In the genomic region with DNA sequence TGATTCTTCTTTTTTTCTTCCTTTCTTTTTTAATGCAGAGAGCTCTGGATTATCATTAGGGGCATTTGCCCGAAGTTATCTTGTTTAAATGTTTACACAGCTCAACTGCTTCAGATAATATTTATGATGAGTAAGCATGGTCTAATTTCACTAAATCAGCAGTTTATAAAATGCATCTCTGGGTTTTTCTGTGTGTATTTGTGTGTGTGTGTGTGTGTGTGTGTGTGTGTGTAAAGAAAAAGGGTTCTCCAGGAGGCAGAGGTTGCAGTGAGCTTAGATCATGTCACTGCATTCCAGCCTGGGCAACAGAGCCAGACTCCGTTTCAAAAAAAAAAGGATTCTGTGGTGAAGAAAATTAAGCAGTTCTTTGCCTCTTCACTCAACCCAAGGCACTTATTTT, we compare ENCODE assay signal across 1 cellular context.
TF ChIP-seq lines count a peak whose summit lies in the region.

No MANE protein-coding gene starts in this region.

TF ChIP-seq in K562, 482 proteins besides CTCF, POLR2A, EP300 and RAD21 (continued from another document and continues in another):
- TF ChIP-seq, protein P1, sequence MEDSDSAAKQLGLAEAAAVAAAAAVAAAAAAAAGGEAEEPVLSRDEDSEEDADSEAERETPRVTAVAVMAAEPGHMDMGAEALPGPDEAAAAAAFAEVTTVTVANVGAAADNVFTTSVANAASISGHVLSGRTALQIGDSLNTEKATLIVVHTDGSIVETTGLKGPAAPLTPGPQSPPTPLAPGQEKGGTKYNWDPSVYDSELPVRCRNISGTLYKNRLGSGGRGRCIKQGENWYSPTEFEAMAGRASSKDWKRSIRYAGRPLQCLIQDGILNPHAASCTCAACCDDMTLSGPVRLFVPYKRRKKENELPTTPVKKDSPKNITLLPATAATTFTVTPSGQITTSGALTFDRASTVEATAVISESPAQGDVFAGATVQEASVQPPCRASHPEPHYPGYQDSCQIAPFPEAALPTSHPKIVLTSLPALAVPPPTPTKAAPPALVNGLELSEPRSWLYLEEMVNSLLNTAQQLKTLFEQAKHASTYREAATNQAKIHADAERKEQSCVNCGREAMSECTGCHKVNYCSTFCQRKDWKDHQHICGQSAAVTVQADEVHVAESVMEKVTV (CRISPR knock-in tag; IDR thresholded peaks at IDR 0.05), result no peak
- TF ChIP-seq, protein P2, sequence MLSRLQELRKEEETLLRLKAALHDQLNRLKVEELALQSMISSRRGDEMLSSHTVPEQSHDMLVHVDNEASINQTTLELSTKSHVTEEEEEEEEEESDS (CRISPR knock-in tag; IDR thresholded peaks at IDR 0.05), result no peak
- TF ChIP-seq MAFF (IDR thresholded peaks at IDR 0.05; ENCODE audit: low read length) (peak; percentile 94), TRIM24 (IDR thresholded peaks at IDR 0.05) (no peak; a peak in 1 of 4 replicates), FOSL1 (tag; conservative IDR thresholded peaks at IDR 0.05) (no peak), ZNF121 (CRISPR knock-in tag; conservative IDR thresholded peaks at IDR 0.05) (no peak), NFXL1 (CRISPR knock-in tag; IDR thresholded peaks at IDR 0.05) (no peak), EHMT2 (IDR thresholded peaks at IDR 0.05) (no peak), SMAD3 (CRISPR knock-in tag; conservative IDR thresholded peaks at IDR 0.05) (no peak), CREM (IDR thresholded peaks at IDR 0.05; ENCODE audit: low read depth) (no peak), ZNF584 (CRISPR knock-in tag; IDR thresholded peaks at IDR 0.05; ENCODE audit: low read depth) (no peak), THRAP3 (IDR thresholded peaks at IDR 0.05; ENCODE audit: borderline replicate concordance) (no peak), RBM39 (optimal IDR thresholded peaks at IDR 0.05; ENCODE audit: low read depth, low read length) (no peak), SREBF1 (IDR thresholded peaks at IDR 0.05; ENCODE audit: borderline replicate concordance, low read depth, low read length) (no peak), PML (IDR thresholded peaks at IDR 0.05; ENCODE audit: low read length) (no peak), PTBP1 (IDR thresholded peaks at IDR 0.05; ENCODE audit: low read depth, low read length) (no peak), POLR3G (IDR thresholded peaks at IDR 0.05; ENCODE audit: extremely low read depth, insufficient read length, insufficient replicate concordance) (no peak), ZNF174 (CRISPR knock-in tag; IDR thresholded peaks at IDR 0.05) (no peak), NR2C1 (IDR thresholded peaks at IDR 0.05) (no peak), NR2C1 (tag; IDR thresholded peaks at IDR 0.05) (no peak), ETV1 (tag; conservative IDR thresholded peaks at IDR 0.05; ENCODE audit: low read depth) (no peak), TAL1 (IDR thresholded peaks at IDR 0.05) (peak; percentile 47; the same call in 1 of the 2 replicates), NFIX (CRISPR knock-in tag; IDR thresholded peaks at IDR 0.05; ENCODE audit: low read depth) (no peak), NONO (IDR thresholded peaks at IDR 0.05; ENCODE audit: low read depth in 2 of 2, low read length in 1 of 2) (no peak)
- TF ChIP-seq, protein P3, sequence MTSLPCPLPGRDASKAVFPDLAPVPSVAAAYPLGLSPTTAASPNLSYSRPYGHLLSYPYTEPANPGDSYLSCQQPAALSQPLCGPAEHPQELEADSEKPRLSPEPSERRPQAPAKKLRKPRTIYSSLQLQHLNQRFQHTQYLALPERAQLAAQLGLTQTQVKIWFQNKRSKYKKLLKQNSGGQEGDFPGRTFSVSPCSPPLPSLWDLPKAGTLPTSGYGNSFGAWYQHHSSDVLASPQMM (CRISPR knock-in tag; IDR thresholded peaks at IDR 0.05), result no peak
- TF ChIP-seq, protein P4, sequence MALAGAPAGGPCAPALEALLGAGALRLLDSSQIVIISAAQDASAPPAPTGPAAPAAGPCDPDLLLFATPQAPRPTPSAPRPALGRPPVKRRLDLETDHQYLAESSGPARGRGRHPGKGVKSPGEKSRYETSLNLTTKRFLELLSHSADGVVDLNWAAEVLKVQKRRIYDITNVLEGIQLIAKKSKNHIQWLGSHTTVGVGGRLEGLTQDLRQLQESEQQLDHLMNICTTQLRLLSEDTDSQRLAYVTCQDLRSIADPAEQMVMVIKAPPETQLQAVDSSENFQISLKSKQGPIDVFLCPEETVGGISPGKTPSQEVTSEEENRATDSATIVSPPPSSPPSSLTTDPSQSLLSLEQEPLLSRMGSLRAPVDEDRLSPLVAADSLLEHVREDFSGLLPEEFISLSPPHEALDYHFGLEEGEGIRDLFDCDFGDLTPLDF (CRISPR knock-in tag; IDR thresholded peaks at IDR 0.05), result no peak
- TF ChIP-seq, protein P5, sequence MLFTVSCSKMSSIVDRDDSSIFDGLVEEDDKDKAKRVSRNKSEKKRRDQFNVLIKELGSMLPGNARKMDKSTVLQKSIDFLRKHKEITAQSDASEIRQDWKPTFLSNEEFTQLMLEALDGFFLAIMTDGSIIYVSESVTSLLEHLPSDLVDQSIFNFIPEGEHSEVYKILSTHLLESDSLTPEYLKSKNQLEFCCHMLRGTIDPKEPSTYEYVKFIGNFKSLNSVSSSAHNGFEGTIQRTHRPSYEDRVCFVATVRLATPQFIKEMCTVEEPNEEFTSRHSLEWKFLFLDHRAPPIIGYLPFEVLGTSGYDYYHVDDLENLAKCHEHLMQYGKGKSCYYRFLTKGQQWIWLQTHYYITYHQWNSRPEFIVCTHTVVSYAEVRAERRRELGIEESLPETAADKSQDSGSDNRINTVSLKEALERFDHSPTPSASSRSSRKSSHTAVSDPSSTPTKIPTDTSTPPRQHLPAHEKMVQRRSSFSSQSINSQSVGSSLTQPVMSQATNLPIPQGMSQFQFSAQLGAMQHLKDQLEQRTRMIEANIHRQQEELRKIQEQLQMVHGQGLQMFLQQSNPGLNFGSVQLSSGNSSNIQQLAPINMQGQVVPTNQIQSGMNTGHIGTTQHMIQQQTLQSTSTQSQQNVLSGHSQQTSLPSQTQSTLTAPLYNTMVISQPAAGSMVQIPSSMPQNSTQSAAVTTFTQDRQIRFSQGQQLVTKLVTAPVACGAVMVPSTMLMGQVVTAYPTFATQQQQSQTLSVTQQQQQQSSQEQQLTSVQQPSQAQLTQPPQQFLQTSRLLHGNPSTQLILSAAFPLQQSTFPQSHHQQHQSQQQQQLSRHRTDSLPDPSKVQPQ (CRISPR knock-in tag; IDR thresholded peaks at IDR 0.05; ENCODE audit: borderline replicate concordance), result no peak
- TF ChIP-seq, protein P6, sequence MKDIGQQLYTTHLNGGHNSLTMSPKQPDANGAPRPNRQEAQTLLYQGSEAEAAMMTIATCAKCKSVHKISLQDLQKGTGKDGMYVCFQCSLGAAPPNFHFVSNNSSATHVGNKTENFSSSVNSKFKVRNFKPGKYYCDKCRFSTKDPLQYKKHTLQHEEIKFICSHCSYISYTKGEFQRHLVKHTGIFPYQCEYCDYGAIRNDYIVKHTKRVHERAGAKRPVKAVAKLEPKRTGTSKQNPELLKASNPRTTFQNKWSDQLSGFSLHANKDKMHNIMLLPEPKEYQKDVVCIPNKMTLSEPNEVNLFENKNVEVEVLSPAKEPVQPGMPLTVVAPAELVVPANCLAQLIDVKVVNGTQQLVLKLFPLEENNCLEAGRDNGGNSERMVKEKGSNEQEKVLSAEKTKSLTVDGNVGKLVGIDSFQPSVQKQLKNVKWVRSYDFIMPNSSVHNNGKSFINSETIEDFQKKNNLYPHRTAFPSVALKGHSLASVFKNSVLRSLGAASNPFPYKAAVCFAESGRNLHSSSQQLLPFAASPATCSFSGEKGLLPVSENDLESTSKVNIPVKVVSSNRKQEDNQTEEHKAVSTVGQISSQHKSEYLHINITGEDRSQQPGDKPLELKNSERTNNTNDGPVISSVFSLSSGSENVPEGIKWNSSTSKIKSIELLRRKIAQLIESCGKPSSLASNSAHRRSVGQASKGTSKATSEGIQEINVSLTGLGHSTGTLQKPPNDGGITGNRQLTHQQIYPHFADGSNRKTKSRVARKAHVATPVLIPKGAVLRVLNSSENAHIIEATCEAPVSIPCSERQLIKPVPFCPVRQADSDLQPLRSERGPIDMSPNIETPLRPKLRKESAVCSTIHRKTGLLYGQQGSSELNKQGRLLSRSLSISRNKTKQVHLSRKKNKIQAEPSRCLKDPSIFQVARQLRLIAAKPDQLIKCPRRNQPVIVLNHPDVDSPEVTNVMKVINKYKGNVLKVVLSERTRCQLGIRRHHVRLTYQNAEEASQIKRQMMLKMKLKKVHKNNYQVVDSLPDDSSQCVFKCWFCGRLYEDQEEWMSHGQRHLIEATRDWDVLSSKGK (CRISPR knock-in tag; IDR thresholded peaks at IDR 0.05), result no peak
- TF ChIP-seq, protein P7, sequence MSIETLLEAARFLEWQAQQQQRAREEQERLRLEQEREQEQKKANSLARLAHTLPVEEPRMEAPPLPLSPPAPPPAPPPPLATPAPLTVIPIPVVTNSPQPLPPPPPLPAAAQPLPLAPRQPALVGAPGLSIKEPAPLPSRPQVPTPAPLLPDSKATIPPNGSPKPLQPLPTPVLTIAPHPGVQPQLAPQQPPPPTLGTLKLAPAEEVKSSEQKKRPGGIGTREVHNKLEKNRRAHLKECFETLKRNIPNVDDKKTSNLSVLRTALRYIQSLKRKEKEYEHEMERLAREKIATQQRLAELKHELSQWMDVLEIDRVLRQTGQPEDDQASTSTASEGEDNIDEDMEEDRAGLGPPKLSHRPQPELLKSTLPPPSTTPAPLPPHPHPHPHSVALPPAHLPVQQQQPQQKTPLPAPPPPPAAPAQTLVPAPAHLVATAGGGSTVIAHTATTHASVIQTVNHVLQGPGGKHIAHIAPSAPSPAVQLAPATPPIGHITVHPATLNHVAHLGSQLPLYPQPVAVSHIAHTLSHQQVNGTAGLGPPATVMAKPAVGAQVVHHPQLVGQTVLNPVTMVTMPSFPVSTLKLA (conservative IDR thresholded peaks at IDR 0.05), result no peak
- TF ChIP-seq, protein P8, sequence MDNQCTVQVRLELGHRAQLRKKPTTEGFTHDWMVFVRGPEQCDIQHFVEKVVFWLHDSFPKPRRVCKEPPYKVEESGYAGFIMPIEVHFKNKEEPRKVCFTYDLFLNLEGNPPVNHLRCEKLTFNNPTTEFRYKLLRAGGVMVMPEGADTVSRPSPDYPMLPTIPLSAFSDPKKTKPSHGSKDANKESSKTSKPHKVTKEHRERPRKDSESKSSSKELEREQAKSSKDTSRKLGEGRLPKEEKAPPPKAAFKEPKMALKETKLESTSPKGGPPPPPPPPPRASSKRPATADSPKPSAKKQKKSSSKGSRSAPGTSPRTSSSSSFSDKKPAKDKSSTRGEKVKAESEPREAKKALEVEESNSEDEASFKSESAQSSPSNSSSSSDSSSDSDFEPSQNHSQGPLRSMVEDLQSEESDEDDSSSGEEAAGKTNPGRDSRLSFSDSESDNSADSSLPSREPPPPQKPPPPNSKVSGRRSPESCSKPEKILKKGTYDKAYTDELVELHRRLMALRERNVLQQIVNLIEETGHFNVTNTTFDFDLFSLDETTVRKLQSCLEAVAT (IDR thresholded peaks at IDR 0.05), result no peak
- TF ChIP-seq, protein P9, sequence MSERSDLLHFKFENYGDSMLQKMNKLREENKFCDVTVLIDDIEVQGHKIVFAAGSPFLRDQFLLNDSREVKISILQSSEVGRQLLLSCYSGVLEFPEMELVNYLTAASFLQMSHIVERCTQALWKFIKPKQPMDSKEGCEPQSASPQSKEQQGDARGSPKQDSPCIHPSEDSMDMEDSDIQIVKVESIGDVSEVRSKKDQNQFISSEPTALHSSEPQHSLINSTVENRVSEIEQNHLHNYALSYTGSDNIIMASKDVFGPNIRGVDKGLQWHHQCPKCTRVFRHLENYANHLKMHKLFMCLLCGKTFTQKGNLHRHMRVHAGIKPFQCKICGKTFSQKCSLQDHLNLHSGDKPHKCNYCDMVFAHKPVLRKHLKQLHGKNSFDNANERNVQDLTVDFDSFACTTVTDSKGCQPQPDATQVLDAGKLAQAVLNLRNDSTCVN (CRISPR knock-in tag; IDR thresholded peaks at IDR 0.05), result no peak
- TF ChIP-seq, protein P10, sequence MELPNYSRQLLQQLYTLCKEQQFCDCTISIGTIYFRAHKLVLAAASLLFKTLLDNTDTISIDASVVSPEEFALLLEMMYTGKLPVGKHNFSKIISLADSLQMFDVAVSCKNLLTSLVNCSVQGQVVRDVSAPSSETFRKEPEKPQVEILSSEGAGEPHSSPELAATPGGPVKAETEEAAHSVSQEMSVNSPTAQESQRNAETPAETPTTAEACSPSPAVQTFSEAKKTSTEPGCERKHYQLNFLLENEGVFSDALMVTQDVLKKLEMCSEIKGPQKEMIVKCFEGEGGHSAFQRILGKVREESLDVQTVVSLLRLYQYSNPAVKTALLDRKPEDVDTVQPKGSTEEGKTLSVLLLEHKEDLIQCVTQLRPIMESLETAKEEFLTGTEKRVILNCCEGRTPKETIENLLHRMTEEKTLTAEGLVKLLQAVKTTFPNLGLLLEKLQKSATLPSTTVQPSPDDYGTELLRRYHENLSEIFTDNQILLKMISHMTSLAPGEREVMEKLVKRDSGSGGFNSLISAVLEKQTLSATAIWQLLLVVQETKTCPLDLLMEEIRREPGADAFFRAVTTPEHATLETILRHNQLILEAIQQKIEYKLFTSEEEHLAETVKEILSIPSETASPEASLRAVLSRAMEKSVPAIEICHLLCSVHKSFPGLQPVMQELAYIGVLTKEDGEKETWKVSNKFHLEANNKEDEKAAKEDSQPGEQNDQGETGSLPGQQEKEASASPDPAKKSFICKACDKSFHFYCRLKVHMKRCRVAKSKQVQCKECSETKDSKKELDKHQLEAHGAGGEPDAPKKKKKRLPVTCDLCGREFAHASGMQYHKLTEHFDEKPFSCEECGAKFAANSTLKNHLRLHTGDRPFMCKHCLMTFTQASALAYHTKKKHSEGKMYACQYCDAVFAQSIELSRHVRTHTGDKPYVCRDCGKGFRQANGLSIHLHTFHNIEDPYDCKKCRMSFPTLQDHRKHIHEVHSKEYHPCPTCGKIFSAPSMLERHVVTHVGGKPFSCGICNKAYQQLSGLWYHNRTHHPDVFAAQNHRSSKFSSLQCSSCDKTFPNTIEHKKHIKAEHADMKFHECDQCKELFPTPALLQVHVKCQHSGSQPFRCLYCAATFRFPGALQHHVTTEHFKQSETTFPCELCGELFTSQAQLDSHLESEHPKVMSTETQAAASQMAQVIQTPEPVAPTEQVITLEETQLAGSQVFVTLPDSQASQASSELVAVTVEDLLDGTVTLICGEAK (IDR thresholded peaks at IDR 0.05), result no peak
- TF ChIP-seq, protein P10 (CRISPR knock-in tag; IDR thresholded peaks at IDR 0.05), result no peak
